ENCODE assay signal across 12 cellular contexts in genomic region chr20:49661560-49662329, GRCh38. TPM values are rescaled to one million over a fixed set of nuclear protein-coding genes. Genes with fewer than 3 reads are reported as not detected.
A peak's percentile ranks its signal among the peaks of the same experiment; 100 is the strongest.
DNase-seq lines count a peak whose midpoint lies in the region; ATAC-seq and TF ChIP-seq lines count a peak whose summit lies in the region.
"Had no signal": no experiment of that assay in that cellular context is flagged by ENCODE, and none has a peak within 500 bp of the region (broad histone marks: within the 10 kb centered on the region; RNA-seq: fewer than 3 reads in every experiment).

No MANE protein-coding gene starts in this region.

- H3K9me3 Mint-ChIP-seq in GM23338 (no peaks in the 10 kb centered on the region), nephron progenitor cell (no peaks in the 10 kb centered on the region)

- H3K27me3 Mint-ChIP-seq in GM23338 (ENCODE audit: insufficient read depth, low read depth, poor library complexity) (peaks cover 2% of the 10 kb centered on the region), nephron progenitor cell (ENCODE audit: low read depth, poor library complexity) (no peaks in the 10 kb centered on the region)

- H3K9me2 ChIP-seq in GM23338 (ENCODE audit: insufficient read depth) (no peaks in the 10 kb centered on the region), SU-DHL-6 (replicated peaks; ENCODE audit: insufficient read depth, low read length) (no peaks in the 10 kb centered on the region)

- no peak for DNase-seq in GM23338 (ENCODE audit: low spot score)
- DNase-seq in dermis blood vessel endothelial cell, result peak; percentile 56
- no peak for DNase-seq in nephron progenitor cell
- no peak for DNase-seq in SHP77 (lab: John Stamatoyannopoulos, UW)
- DNase-seq: activated T-cell treated with anti-CD3 and anti-CD28 coated beads, Interleukin-2, amount 50 U/mL, for 48 hours; amniotic stem cell; EL had no signal

- no peaks in the 10 kb centered on the region for H3K36me3 Mint-ChIP-seq in GM23338 (ENCODE audit: low read depth)
- H3K36me3 Mint-ChIP-seq in nephron progenitor cell (ENCODE audit: low read depth), result peaks cover 8% of the 10 kb centered on the region

- H3K27ac Mint-ChIP-seq in GM23338 (peak overlapping the region; percentile 10; the same call in 1 of the 2 replicates), nephron progenitor cell (peak overlapping the region; percentile 16)

- H3F3A ChIP-seq in GM23338 (replicated peaks; ENCODE audit: low read depth) (no peaks in the 10 kb centered on the region), SU-DHL-6 (ENCODE audit: insufficient read depth) (peaks cover 14% of the 10 kb centered on the region)

- ATAC-seq in GM23338 (no peak), HG02840 (IDR thresholded peaks at IDR 0.05; ENCODE audit: low FRiP score, unreplicated experiment) (no peak), HG02884 (IDR thresholded peaks at IDR 0.05; ENCODE audit: unreplicated experiment) (no peak)

- H3K4me2 ChIP-seq in GM23338 (no peak overlapping the region), SU-DHL-6 (ENCODE audit: low read depth, low read length, poor library complexity, severe bottlenecking) (no peak overlapping the region)
- H3K4me2 ChIP-seq: hepatocyte had no signal

- TF ChIP-seq CTCF in GM23338 (conservative IDR thresholded peaks at IDR 0.05; ENCODE audit: low read depth in 2 of 2) (no peak), SU-DHL-6 (IDR thresholded peaks at IDR 0.05; ENCODE audit: insufficient read depth, low read length, poor library complexity, severe bottlenecking) (no peak), nephron progenitor cell (IDR thresholded peaks at IDR 0.05) (no peak)

- H2AFZ ChIP-seq in GM23338 (no peak overlapping the region), SU-DHL-6 (ENCODE audit: low read depth, low read length, severe bottlenecking) (no peak overlapping the region)
- H2AFZ ChIP-seq: hepatocyte had no signal

- H3K4me3 Mint-ChIP-seq in GM23338 (no peak overlapping the region), nephron progenitor cell (no peak overlapping the region)

- H3K4me1 Mint-ChIP-seq in GM23338, result peaks cover 40% of the 10 kb centered on the region
- H3K4me1 Mint-ChIP-seq in nephron progenitor cell, result peaks cover 27% of the 10 kb centered on the region

- H3K9me3 ChIP-seq in SU-DHL-6 (ENCODE audit: insufficient read depth, low read length), result no peaks in the 10 kb centered on the region
- H3K9me3 ChIP-seq: thoracic aorta had no signal

- H3K36me3 ChIP-seq in GM23338 (ENCODE audit: insufficient read depth), result no peaks in the 10 kb centered on the region
- H3K36me3 ChIP-seq in SU-DHL-6 (ENCODE audit: low read length), result no peaks in the 10 kb centered on the region; the same call in 1 of the 2 replicates
- H3K36me3 ChIP-seq: thoracic aorta had no signal

- H3K4me3 ChIP-seq in GM23338 (no peak overlapping the region), SU-DHL-6 (ENCODE audit: insufficient read depth, low read length, poor library complexity, severe bottlenecking) (no peak overlapping the region)
- H3K4me3 ChIP-seq: hepatocyte, thoracic aorta had no signal

- H3K27me3 ChIP-seq in GM23338 (ENCODE audit: insufficient read depth) (no peaks in the 10 kb centered on the region), SU-DHL-6 (ENCODE audit: low read length) (no peaks in the 10 kb centered on the region)
- H3K27me3 ChIP-seq: hepatocyte had no signal

- H3K9ac ChIP-seq in SU-DHL-6 (ENCODE audit: low read length), result no peak overlapping the region

- H3K27ac ChIP-seq in GM23338 (ENCODE audit: low read depth) (no peak overlapping the region; the same call in 1 of the 2 replicates), SU-DHL-6 (ENCODE audit: low read depth, low read length) (peak overlapping the region; percentile 17; the same call in 1 of the 2 replicates)
- H3K27ac ChIP-seq: hepatocyte, thoracic aorta had no signal

- peaks cover 75% of the 10 kb centered on the region for H3K4me1 ChIP-seq in GM23338 (ENCODE audit: insufficient read depth)

- peaks cover 98% of the 10 kb centered on the region for H3K79me2 ChIP-seq in GM23338 (replicated peaks; ENCODE audit: insufficient read depth)
- peaks cover 98% of the 10 kb centered on the region for H3K79me2 ChIP-seq in SU-DHL-6 (ENCODE audit: insufficient read depth, low read length)

- peaks cover 84% of the 10 kb centered on the region for H4K20me1 ChIP-seq in GM23338 (replicated peaks; ENCODE audit: insufficient read depth)
- peaks cover 9% of the 10 kb centered on the region for H4K20me1 ChIP-seq in SU-DHL-6 (ENCODE audit: low read depth, low read length)

TF ChIP-seq in GM23338, 12 proteins besides CTCF, POLR2A, EP300 and RAD21:
- TF ChIP-seq POLR2AphosphoS5 (IDR thresholded peaks at IDR 0.05; ENCODE audit: low read depth) (no peak), JUNB (IDR thresholded peaks at IDR 0.05; ENCODE audit: unreplicated experiment) (no peak), EZH2 (IDR thresholded peaks at IDR 0.05; ENCODE audit: low read depth, unreplicated experiment) (no peak)

RNA-seq across cellular contexts. Expression of gene B4GALT5, which starts 51.9 kb away (rescaled TPM):
- 50.3 and 53.2 TPM in 2 replicates for total RNA-seq in GM23338 (2014; rRNA removed; shearing (Covaris generic))
- polyA plus RNA-seq in GM23338 (2016; fragmentation: Nextera tagmentation; extraction: Ambion mirVana), result 19.1 and 20.1 TPM in 2 replicates
- 63.3 and 65.1 TPM in 2 replicates for total RNA-seq in dermis blood vessel endothelial cell
